Comparison of ENCODE assay signal across 1 cellular context in the genomic region with DNA sequence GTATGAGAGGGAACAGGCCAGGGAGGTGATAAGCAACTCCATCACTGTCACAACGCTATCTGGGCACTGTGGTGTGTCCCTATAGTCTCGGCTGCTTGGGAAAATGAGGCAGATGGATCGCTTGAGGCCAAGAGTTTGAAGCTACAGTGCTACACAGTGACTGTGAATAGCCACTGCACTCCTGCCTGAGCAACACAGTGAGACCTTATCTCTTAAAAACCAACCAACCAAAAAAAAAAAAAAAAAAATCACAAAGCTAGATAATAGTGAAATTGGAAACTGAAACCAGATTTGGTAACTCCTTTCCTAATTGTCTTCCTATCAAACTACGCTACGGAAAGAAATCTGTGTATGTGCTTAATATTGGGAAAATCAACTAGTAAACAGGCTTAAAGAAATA.
TF ChIP-seq lines count a peak whose summit lies in the region.

No MANE protein-coding gene starts in this region.

TF ChIP-seq in HEK293, 187 proteins besides CTCF, POLR2A, EP300 and RAD21 (continued from another document and continues in another):
- TF ChIP-seq, protein P1, sequence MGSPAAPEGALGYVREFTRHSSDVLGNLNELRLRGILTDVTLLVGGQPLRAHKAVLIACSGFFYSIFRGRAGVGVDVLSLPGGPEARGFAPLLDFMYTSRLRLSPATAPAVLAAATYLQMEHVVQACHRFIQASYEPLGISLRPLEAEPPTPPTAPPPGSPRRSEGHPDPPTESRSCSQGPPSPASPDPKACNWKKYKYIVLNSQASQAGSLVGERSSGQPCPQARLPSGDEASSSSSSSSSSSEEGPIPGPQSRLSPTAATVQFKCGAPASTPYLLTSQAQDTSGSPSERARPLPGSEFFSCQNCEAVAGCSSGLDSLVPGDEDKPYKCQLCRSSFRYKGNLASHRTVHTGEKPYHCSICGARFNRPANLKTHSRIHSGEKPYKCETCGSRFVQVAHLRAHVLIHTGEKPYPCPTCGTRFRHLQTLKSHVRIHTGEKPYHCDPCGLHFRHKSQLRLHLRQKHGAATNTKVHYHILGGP (tag by site-specific recombination; IDR thresholded peaks at IDR 0.05): no peak
- TF ChIP-seq ZNF354C (tag by site-specific recombination; IDR thresholded peaks at IDR 0.05; ENCODE audit: borderline replicate concordance, low read depth) (no peak), KLF8 (tag by site-specific recombination; IDR thresholded peaks at IDR 0.05) (0 out of 2 replicates have a peak, but pooled peaks have one; percentile 9), ZNF211 (tag by site-specific recombination; IDR thresholded peaks at IDR 0.05; ENCODE audit: low read depth) (no peak), TCF7L2 (IDR thresholded peaks at IDR 0.05; ENCODE audit: borderline replicate concordance, low read depth, low read length) (no peak), ZNF529 (tag by site-specific recombination; IDR thresholded peaks at IDR 0.05; ENCODE audit: insufficient replicate concordance) (no peak), ZNF544 (tag by site-specific recombination; IDR thresholded peaks at IDR 0.05) (no peak), ZNF138 (tag by site-specific recombination; IDR thresholded peaks at IDR 0.05; ENCODE audit: borderline replicate concordance) (no peak), ZNF776 (tag by site-specific recombination; IDR thresholded peaks at IDR 0.05; ENCODE audit: borderline replicate concordance) (no peak), ZNF214 (tag by site-specific recombination; IDR thresholded peaks at IDR 0.05; ENCODE audit: borderline replicate concordance) (no peak), SP7 (tag by site-specific recombination; IDR thresholded peaks at IDR 0.05) (no peak), MYNN (tag by site-specific recombination; IDR thresholded peaks at IDR 0.05; ENCODE audit: borderline replicate concordance) (no peak), SETDB1 (IDR thresholded peaks at IDR 0.05; ENCODE audit: insufficient read length, low read length) (peak; percentile 9), ZNF416 (tag by site-specific recombination; IDR thresholded peaks at IDR 0.05) (no peak), ZNF600 (tag by site-specific recombination; IDR thresholded peaks at IDR 0.05) (peak; percentile 11; the same call in 1 of the 2 replicates), ZNF335 (tag by site-specific recombination; conservative IDR thresholded peaks at IDR 0.05) (peak; percentile 52; the same call in 1 of the 2 replicates), ZFP41 (tag by site-specific recombination; IDR thresholded peaks at IDR 0.05; ENCODE audit: borderline replicate concordance) (no peak), ZNF175 (tag by site-specific recombination; IDR thresholded peaks at IDR 0.05) (no peak), ZNF24 (tag by site-specific recombination; IDR thresholded peaks at IDR 0.05) (no peak), ZNF223 (tag by site-specific recombination; IDR thresholded peaks at IDR 0.05) (no peak), ZNF133 (tag by site-specific recombination; IDR thresholded peaks at IDR 0.05) (no peak), ZNF843 (tag by site-specific recombination; IDR thresholded peaks at IDR 0.05) (no peak), ELK4 (IDR thresholded peaks at IDR 0.05; ENCODE audit: borderline replicate concordance, low read depth, low read length) (no peak), OVOL3 (tag by site-specific recombination; IDR thresholded peaks at IDR 0.05) (no peak), KLF17 (tag by site-specific recombination; IDR thresholded peaks at IDR 0.05) (no peak), PRDM1 (tag by site-specific recombination; IDR thresholded peaks at IDR 0.05) (0 out of 2 replicates have a peak, but pooled peaks have one; percentile 11), ZBTB8A (tag by site-specific recombination; IDR thresholded peaks at IDR 0.05) (no peak), ZNF362 (tag by site-specific recombination; IDR thresholded peaks at IDR 0.05) (peak; percentile 93), SCRT1 (tag by site-specific recombination; IDR thresholded peaks at IDR 0.05; ENCODE audit: borderline replicate concordance) (0 out of 2 replicates have a peak, but pooled peaks have one; percentile 49), ZBTB1 (tag by site-specific recombination; IDR thresholded peaks at IDR 0.05) (no peak), ZNF521 (tag by site-specific recombination; IDR thresholded peaks at IDR 0.05) (no peak), ZFP3 (tag by site-specific recombination; IDR thresholded peaks at IDR 0.05; ENCODE audit: low read depth) (0 out of 2 replicates have a peak, but pooled peaks have one; percentile 37), ZNF366 (tag by site-specific recombination; conservative IDR thresholded peaks at IDR 0.05) (no peak), GFI1B (tag by site-specific recombination; IDR thresholded peaks at IDR 0.05) (peak; percentile 86; the same call in 1 of the 2 replicates), PBX3 (CRISPR knock-in tag; IDR thresholded peaks at IDR 0.05) (no peak), REPIN1 (tag by site-specific recombination; IDR thresholded peaks at IDR 0.05; ENCODE audit: low read depth) (no peak), HIC1 (tag by site-specific recombination; IDR thresholded peaks at IDR 0.05) (no peak), TRIM28 (IDR thresholded peaks at IDR 0.05; ENCODE audit: borderline replicate concordance, low read length) (peak; percentile 79; the same call in 1 of the 2 replicates), ZNF660 (tag by site-specific recombination; IDR thresholded peaks at IDR 0.05) (no peak)
- TF ChIP-seq, protein P2, sequence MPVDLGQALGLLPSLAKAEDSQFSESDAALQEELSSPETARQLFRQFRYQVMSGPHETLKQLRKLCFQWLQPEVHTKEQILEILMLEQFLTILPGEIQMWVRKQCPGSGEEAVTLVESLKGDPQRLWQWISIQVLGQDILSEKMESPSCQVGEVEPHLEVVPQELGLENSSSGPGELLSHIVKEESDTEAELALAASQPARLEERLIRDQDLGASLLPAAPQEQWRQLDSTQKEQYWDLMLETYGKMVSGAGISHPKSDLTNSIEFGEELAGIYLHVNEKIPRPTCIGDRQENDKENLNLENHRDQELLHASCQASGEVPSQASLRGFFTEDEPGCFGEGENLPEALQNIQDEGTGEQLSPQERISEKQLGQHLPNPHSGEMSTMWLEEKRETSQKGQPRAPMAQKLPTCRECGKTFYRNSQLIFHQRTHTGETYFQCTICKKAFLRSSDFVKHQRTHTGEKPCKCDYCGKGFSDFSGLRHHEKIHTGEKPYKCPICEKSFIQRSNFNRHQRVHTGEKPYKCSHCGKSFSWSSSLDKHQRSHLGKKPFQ (tag by site-specific recombination; IDR thresholded peaks at IDR 0.05): no peak
- TF ChIP-seq, protein P3, sequence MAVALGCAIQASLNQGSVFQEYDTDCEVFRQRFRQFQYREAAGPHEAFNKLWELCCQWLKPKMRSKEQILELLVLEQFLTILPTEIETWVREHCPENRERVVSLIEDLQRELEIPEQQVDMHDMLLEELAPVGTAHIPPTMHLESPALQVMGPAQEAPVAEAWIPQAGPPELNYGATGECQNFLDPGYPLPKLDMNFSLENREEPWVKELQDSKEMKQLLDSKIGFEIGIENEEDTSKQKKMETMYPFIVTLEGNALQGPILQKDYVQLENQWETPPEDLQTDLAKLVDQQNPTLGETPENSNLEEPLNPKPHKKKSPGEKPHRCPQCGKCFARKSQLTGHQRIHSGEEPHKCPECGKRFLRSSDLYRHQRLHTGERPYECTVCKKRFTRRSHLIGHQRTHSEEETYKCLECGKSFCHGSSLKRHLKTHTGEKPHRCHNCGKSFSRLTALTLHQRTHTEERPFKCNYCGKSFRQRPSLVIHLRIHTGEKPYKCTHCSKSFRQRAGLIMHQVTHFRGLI (tag by site-specific recombination; IDR thresholded peaks at IDR 0.05): 0 out of 2 replicates have a peak, but pooled peaks have one; percentile 35
- TF ChIP-seq, protein P4, sequence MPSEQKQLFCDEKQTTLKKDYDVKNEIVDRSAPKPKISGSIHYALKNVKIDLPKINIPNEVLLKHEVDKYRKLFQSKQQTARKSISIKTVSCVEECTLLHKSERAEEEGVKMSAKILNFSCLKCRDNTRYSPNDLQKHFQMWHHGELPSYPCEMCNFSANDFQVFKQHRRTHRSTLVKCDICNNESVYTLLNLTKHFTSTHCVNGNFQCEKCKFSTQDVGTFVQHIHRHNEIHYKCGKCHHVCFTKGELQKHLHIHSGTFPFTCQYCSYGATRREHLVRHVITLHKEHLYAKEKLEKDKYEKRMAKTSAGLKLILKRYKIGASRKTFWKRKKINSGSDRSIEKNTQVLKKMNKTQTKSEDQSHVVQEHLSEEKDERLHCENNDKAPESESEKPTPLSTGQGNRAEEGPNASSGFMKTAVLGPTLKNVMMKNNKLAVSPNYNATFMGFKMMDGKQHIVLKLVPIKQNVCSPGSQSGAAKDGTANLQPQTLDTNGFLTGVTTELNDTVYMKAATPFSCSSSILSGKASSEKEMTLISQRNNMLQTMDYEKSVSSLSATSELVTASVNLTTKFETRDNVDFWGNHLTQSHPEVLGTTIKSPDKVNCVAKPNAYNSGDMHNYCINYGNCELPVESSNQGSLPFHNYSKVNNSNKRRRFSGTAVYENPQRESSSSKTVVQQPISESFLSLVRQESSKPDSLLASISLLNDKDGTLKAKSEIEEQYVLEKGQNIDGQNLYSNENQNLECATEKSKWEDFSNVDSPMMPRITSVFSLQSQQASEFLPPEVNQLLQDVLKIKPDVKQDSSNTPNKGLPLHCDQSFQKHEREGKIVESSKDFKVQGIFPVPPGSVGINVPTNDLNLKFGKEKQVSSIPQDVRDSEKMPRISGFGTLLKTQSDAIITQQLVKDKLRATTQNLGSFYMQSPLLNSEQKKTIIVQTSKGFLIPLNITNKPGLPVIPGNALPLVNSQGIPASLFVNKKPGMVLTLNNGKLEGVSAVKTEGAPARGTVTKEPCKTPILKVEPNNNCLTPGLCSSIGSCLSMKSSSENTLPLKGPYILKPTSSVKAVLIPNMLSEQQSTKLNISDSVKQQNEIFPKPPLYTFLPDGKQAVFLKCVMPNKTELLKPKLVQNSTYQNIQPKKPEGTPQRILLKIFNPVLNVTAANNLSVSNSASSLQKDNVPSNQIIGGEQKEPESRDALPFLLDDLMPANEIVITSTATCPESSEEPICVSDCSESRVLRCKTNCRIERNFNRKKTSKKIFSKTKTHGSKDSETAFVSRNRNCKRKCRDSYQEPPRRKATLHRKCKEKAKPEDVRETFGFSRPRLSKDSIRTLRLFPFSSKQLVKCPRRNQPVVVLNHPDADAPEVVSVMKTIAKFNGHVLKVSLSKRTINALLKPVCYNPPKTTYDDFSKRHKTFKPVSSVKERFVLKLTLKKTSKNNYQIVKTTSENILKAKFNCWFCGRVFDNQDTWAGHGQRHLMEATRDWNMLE (tag by site-specific recombination; conservative IDR thresholded peaks at IDR 0.05; ENCODE audit: low read depth): no peak
- TF ChIP-seq, protein P5, sequence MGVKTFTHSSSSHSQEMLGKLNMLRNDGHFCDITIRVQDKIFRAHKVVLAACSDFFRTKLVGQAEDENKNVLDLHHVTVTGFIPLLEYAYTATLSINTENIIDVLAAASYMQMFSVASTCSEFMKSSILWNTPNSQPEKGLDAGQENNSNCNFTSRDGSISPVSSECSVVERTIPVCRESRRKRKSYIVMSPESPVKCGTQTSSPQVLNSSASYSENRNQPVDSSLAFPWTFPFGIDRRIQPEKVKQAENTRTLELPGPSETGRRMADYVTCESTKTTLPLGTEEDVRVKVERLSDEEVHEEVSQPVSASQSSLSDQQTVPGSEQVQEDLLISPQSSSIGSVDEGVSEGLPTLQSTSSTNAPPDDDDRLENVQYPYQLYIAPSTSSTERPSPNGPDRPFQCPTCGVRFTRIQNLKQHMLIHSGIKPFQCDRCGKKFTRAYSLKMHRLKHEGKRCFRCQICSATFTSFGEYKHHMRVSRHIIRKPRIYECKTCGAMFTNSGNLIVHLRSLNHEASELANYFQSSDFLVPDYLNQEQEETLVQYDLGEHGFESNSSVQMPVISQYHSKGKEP (tag by site-specific recombination; IDR thresholded peaks at IDR 0.05): no peak
